ENCODE assay signal across 9 cellular contexts in the genomic region with DNA sequence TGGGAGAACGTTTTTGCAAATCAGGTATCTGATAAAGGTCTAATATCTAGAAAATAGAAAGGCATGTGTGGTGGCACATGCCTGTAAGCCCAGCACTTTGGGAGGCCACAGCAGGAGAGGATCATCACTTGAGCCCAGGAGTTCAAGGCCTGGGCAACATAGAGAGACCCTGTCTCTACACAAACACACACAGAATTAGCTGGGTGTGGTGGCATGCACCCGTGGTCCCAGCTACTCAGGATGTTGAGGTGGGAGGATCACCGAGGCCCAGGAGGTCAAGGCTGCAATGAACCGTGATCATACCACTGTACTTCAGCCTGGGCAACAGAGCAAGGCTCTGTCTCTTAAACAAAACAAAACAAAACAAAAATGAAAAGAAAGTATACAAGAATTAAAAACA. TPM values are rescaled to one million over a fixed set of nuclear protein-coding genes. Genes with fewer than 3 reads are reported as not detected.
"Had no signal": no experiment of that assay in that cellular context is flagged by ENCODE, and none has a peak within 500 bp of the region (broad histone marks: within the 10 kb centered on the region; RNA-seq: fewer than 3 reads in every experiment).

No MANE protein-coding gene starts in this region.

- H3K4me3 ChIP-seq: K562 had no signal

- DNase-seq: IMR-90, KBM-7, KG1 had no signal

- ATAC-seq: K562 had no signal

- FAIRE-seq: HTR-8/SVneo, K562 had no signal

- H3K27ac ChIP-seq: HL-60 had no signal

RNA-seq across cellular contexts. Expression of a gene that starts 13.8 kb away (rescaled TPM):
- total RNA-seq: HT-29, HT1080, IMR-90 had no signal
- polyA plus RNA-seq: IgD-negative memory B cell, IMR-90 had no signal
